9 cellular contexts compared by ENCODE assay signal in genomic region chr6:99614430-99615161, GRCh38. TPM values are rescaled to one million over a fixed set of nuclear protein-coding genes. Genes with fewer than 3 reads are reported as not detected.
DNase-seq lines count a peak whose midpoint lies in the region; ATAC-seq, FAIRE-seq and TF ChIP-seq lines count a peak whose summit lies in the region.
"Had no signal": no experiment of that assay in that cellular context is flagged by ENCODE, and none has a peak within 500 bp of the region (broad histone marks: within the 10 kb centered on the region; RNA-seq: fewer than 3 reads in every experiment).

No MANE protein-coding gene starts in this region.

- no peak for FAIRE-seq in K562 (lab: Jason Lieb, UNC)

- intact Hi-C loops in K562 (cut with micrococcal nuclease) (no loop called here), posterior vena cava (cut with DNase I) (no loop called here)
- intact Hi-C loops in naive thymus-derived CD4-positive, alpha-beta T cell (cut with micrococcal nuclease), result loop anchor here (1.0 to 5.0 kb wide), 3 partner anchors 10 to 1788 kb away; no protein-coding TSS in a partner anchor

- in situ Hi-C loops in K562 (cut with MboI), result no loop called here

- H3K36me3 ChIP-seq in K562 (ENCODE audit: control insufficient read depth, insufficient read depth, low read length), result no peaks in the 10 kb centered on the region
- no peaks in the 10 kb centered on the region for H3K36me3 ChIP-seq in naive thymus-derived CD4-positive, alpha-beta T cell (ENCODE audit: control insufficient read depth in 2 of 3, insufficient read depth in 3 of 3, low read length in 3 of 3)

- H3K36me3 Mint-ChIP-seq in naive thymus-derived CD4-positive, alpha-beta T cell, result peaks cover 0 to 5% (median 0%) of the 10 kb centered on the region in 5 donors

- no peak for TF ChIP-seq EP300 in K562 (IDR thresholded peaks at IDR 0.05; ENCODE audit: low read length)

- peaks cover 13 to 28% (median 18%) of the 10 kb centered on the region in 7 donors for H3K4me1 Mint-ChIP-seq in naive thymus-derived CD4-positive, alpha-beta T cell

- no peak for TF ChIP-seq RAD21 in K562 (CRISPR knock-in tag; conservative IDR thresholded peaks at IDR 0.05 in 1 of 2, IDR thresholded peaks at IDR 0.05 in 1 of 2)

- TF ChIP-seq CTCF in K562 (IDR thresholded peaks at IDR 0.05 in 2 of 3, conservative IDR thresholded peaks at IDR 0.05 in 1 of 3; ENCODE audit: insufficient read depth in 2 of 3, low read depth in 1 of 3, low read length in 3 of 3), result no peak

- peak overlapping the region in 2 of 9 donors; percentile 25 to 65 for H3K27ac Mint-ChIP-seq in naive thymus-derived CD4-positive, alpha-beta T cell

- H3K4me2 ChIP-seq in K562 (ENCODE audit: insufficient read depth, low read length), result no peak overlapping the region; the same call in 1 of the 2 replicates

- peaks cover 8 to 21% of the 10 kb centered on the region in 2 experiments; a peak in 3 of 5 replicates for H3K27me3 ChIP-seq in K562 (ENCODE audit: control insufficient read depth in 2 of 2, insufficient read depth in 2 of 2, low read length in 2 of 2)
- peaks cover 22 to 49% of the 10 kb centered on the region in 2 donors for H3K27me3 ChIP-seq in naive thymus-derived CD4-positive, alpha-beta T cell (ENCODE audit: control insufficient read depth in 2 of 2, insufficient read depth in 2 of 2, low read length in 2 of 2)

- no peak overlapping the region for H3K27ac ChIP-seq in K562 (ENCODE audit: extremely low read depth, low read depth, low read length)
- no peak overlapping the region for H3K27ac ChIP-seq in naive thymus-derived CD4-positive, alpha-beta T cell (ENCODE audit: low read depth, low read length)

- ATAC-seq in GM21576 (IDR thresholded peaks at IDR 0.05; ENCODE audit: unreplicated experiment) (peak; percentile 15), K562 (peak; percentile 39; the same call in 2 of the 3 replicates), HG02610 (IDR thresholded peaks at IDR 0.05; ENCODE audit: unreplicated experiment) (no peak)
- ATAC-seq in naive thymus-derived CD4-positive, alpha-beta T cell, result peak; percentile 36

- 29% methylated on average over 46 of the region's 53 CpGs for WGBS in K562 (ENCODE audit: insufficient coverage, low coverage, missing lambda C conversion rate)

- no TSS peak for BruUV-seq in K562 (replicated peaks; lab: Mats Ljungman, UMichigan)

- H3K4me3 Mint-ChIP-seq in naive thymus-derived CD4-positive, alpha-beta T cell, result peak overlapping the region; percentile 65 to 87 (median 76)

- no peaks in the 10 kb centered on the region for H4K20me1 ChIP-seq in K562 (replicated peaks; ENCODE audit: control insufficient read depth, insufficient read depth, low read length)

- peaks cover 66 to 86% (median 75%) of the 10 kb centered on the region in 5 donors for H3K27me3 Mint-ChIP-seq in naive thymus-derived CD4-positive, alpha-beta T cell

- H3K4me3 ChIP-seq in K562, result 0 out of 2 replicates have a peak overlapping the region, but pooled peaks have one; percentile 12
- peak overlapping the region; percentile 42 for H3K4me3 ChIP-seq in naive thymus-derived CD4-positive, alpha-beta T cell (ENCODE audit: low read length)

- H3K9me3 ChIP-seq in K562 (replicated peaks; ENCODE audit: control insufficient read depth, insufficient read depth, low read depth, low read length), result no peaks in the 10 kb centered on the region
- H3K9me3 ChIP-seq in naive thymus-derived CD4-positive, alpha-beta T cell (ENCODE audit: control insufficient read depth in 2 of 3, low read length in 3 of 3), result peaks cover 0 to 4% (median 0%) of the 10 kb centered on the region in 3 experiments

- peaks cover 3 to 17% of the 10 kb centered on the region in 2 experiments; a peak in 3 of 5 replicates for H3K4me1 ChIP-seq in K562 (replicated peaks in 1 of 2; ENCODE audit: control insufficient read depth in 2 of 2, insufficient read depth in 2 of 2, low read length in 2 of 2)
- peaks cover 16% of the 10 kb centered on the region in 2 donors for H3K4me1 ChIP-seq in naive thymus-derived CD4-positive, alpha-beta T cell (ENCODE audit: control insufficient read depth in 2 of 2, insufficient read depth in 2 of 2, low read length in 2 of 2)

- peak overlapping the region in 1 of 2 experiments; percentile 38; a peak in 1 of 4 replicates for H3K9ac ChIP-seq in K562 (ENCODE audit: insufficient read depth in 1 of 2, low read depth in 2 of 2, low read length in 2 of 2)

- no peak overlapping the region for H2AFZ ChIP-seq in K562 (ENCODE audit: low read depth, low read length)

- CTCF ChIA-PET in K562 (lab: Yijun Ruan, JAX; ENCODE audit: low intra/inter-chr PET ratio), result interaction anchor here (0.6 kb wide), 1 partner anchor 1940 kb away, joined by 5 read pairs; no protein-coding TSS in a partner anchor
- CTCF ChIA-PET in naive thymus-derived CD4-positive, alpha-beta T cell (lab: Charles Lee), result no interaction called here

- peaks cover 0 to 23% (median 7%) of the 10 kb centered on the region in 11 donors for H3K9me3 Mint-ChIP-seq in naive thymus-derived CD4-positive, alpha-beta T cell

- TF ChIP-seq POLR2A in K562 (conservative IDR thresholded peaks at IDR 0.05), result no peak

- POLR2A ChIA-PET in K562 (lab: Yijun Ruan, JAX), result no interaction called here
- POLR2A ChIA-PET in naive thymus-derived CD4-positive, alpha-beta T cell (lab: Charles Lee), result no interaction called here

- peak; percentile 62 for DNase-seq in GF-D8 (lab: John Stamatoyannopoulos, UW)
- DNase-seq in NCI-H2171 (lab: John Stamatoyannopoulos, UW), result peak; percentile 26
- no peak for DNase-seq in K562 (ENCODE audit: extremely low read depth in 1 of 4, low spot score in 3 of 4)
- peak in 1 of 9 donors; percentile 38 for DNase-seq in naive thymus-derived CD4-positive, alpha-beta T cell
- no peak for DNase-seq in posterior vena cava (ENCODE audit: low spot score)
- DNase-seq in central memory CD4-positive, alpha-beta T cell, result no peak

- H3K9me1 ChIP-seq in K562 (ENCODE audit: control insufficient read depth, insufficient read depth, low read length), result no peaks in the 10 kb centered on the region

- no peaks in the 10 kb centered on the region for H3K79me2 ChIP-seq in K562 (ENCODE audit: control insufficient read depth, insufficient read depth, low read length)

TF ChIP-seq in K562, 482 proteins besides CTCF, POLR2A, EP300 and RAD21 (continues in another document):
- TF ChIP-seq ZNF408 (CRISPR knock-in tag; IDR thresholded peaks at IDR 0.05; ENCODE audit: low read depth) (no peak), ELF2 (CRISPR knock-in tag; IDR thresholded peaks at IDR 0.05) (no peak), ZNF551 (CRISPR knock-in tag; IDR thresholded peaks at IDR 0.05) (no peak), CBX8 (IDR thresholded peaks at IDR 0.05; ENCODE audit: borderline replicate concordance, extremely low read depth, low read depth, low read length, poor library complexity, severe bottlenecking) (no peak)

RNA-seq across cellular contexts. Expression of gene PRDM13, which starts 8.0 kb away (rescaled TPM):
- total RNA-seq in K562 (2011; cell fraction: chromatin; rRNA removed; ENCODE audit: low replicate concordance), result not detected in 2 replicates
- not detected in 2 replicates for total RNA-seq in K562 (2011; cell fraction: nucleolus; rRNA removed)
- not detected in 2 replicates for total RNA-seq in K562 (2011; cell fraction: nucleoplasm; rRNA removed)
- total RNA-seq in K562 (2014; rRNA removed) (not detected in 2 replicates), K562 (2014; rRNA removed; fragmentation: Illumina TruSeq; extraction: Trizol) (not detected in 2 replicates), K562 (2015; rRNA removed; fragmentation: Illumina TruSeq; extraction: Trizol) (not detected in 2 replicates), K562 (2021) (not detected in 2 replicates), posterior vena cava (not detected)
- polyA plus RNA-seq in K562 (2011; rRNA removed) (not detected in 2 replicates), K562 (2014; fragmentation: Illumina TruSeq; extraction: Trizol) (not detected in 2 replicates), K562 (2014; fragmentation: Nextera tagmentation; extraction: Ambion mirVana) (not detected), K562 (2014; rRNA removed) (not detected in 2 replicates)
- not detected in 2 replicates for polyA plus RNA-seq in K562 (2011; cell fraction: cytosol; rRNA removed)
- not detected in 2 replicates for polyA plus RNA-seq in K562 (2011; cell fraction: nucleus; rRNA removed)
- not detected in 2 replicates for polyA plus RNA-seq in K562 (2012)
- polyA minus RNA-seq in K562 (2011; rRNA and poly(A)+ RNA removed), result not detected in 2 replicates
- not detected in 2 replicates for polyA minus RNA-seq in K562 (2011; cell fraction: cytosol; rRNA and poly(A)+ RNA removed)
- not detected in 2 replicates for polyA minus RNA-seq in K562 (2011; cell fraction: nucleus; rRNA and poly(A)+ RNA removed)
- total RNA-seq in naive thymus-derived CD4-positive, alpha-beta T cell, result not detected
- polyA plus RNA-seq in naive thymus-derived CD4-positive, alpha-beta T cell, result not detected
- total RNA-seq: M059J had no signal

RNA-seq across cellular contexts. Expression of gene CCNC, which starts 46.1 kb away (rescaled TPM):
- total RNA-seq in K562 (2011; cell fraction: chromatin; rRNA removed; ENCODE audit: low replicate concordance), result 27.7 and 78.8 TPM in 2 replicates
- total RNA-seq in K562 (2011; cell fraction: nucleolus; rRNA removed), result 14.0 and 22.8 TPM in 2 replicates
- 47.8 and 85.7 TPM in 2 replicates for total RNA-seq in K562 (2011; cell fraction: nucleoplasm; rRNA removed)
- 64.0 and 68.7 TPM in 2 replicates for total RNA-seq in K562 (2014; rRNA removed)
- total RNA-seq in K562 (2014; rRNA removed; fragmentation: Illumina TruSeq; extraction: Trizol), result 121 and 138 TPM in 2 replicates
- 93.0 and 99.6 TPM in 2 replicates for total RNA-seq in K562 (2015; rRNA removed; fragmentation: Illumina TruSeq; extraction: Trizol)
- 72.4 and 73.3 TPM in 2 replicates for total RNA-seq in K562 (2021)
- polyA plus RNA-seq in K562 (2011; rRNA removed), result 126 and 138 TPM in 2 replicates
- 19.3 and 47.0 TPM in 2 replicates for polyA plus RNA-seq in K562 (2011; cell fraction: cytosol; rRNA removed)
- 38.0 and 84.7 TPM in 2 replicates for polyA plus RNA-seq in K562 (2011; cell fraction: nucleus; rRNA removed)
- polyA plus RNA-seq in K562 (2012), result 52.6 and 64.4 TPM in 2 replicates
- 81.1 and 91.7 TPM in 2 replicates for polyA plus RNA-seq in K562 (2014; fragmentation: Illumina TruSeq; extraction: Trizol)
- polyA plus RNA-seq in K562 (2014; fragmentation: Nextera tagmentation; extraction: Ambion mirVana), result 100 to 1,000 TPM; 133 to 177 TPM
- polyA plus RNA-seq in K562 (2014; rRNA removed), result 78.1 and 79.2 TPM in 2 replicates
- 161 and 163 TPM in 2 replicates for polyA minus RNA-seq in K562 (2011; rRNA and poly(A)+ RNA removed)
- 62.2 and 63.7 TPM in 2 replicates for polyA minus RNA-seq in K562 (2011; cell fraction: cytosol; rRNA and poly(A)+ RNA removed)
- 28.0 and 43.1 TPM in 2 replicates for polyA minus RNA-seq in K562 (2011; cell fraction: nucleus; rRNA and poly(A)+ RNA removed)
- 10 to 100 TPM; 31.4 to 45.4 (median 37.3) TPM for total RNA-seq in naive thymus-derived CD4-positive, alpha-beta T cell
- 10 to 100 TPM; 34.6 to 44.0 TPM for polyA plus RNA-seq in naive thymus-derived CD4-positive, alpha-beta T cell
- total RNA-seq in posterior vena cava, result 10 to 100 TPM; 32.3 to 41.4 TPM

Comparison
In these comparisons a context has a peak if more than half of its experiments do, and no peak if none do; other contexts are left out.
1. DNase-seq: peak in GF-D8 (single experiment) and NCI-H2171 (single experiment); none in K562 (0 of 4), posterior vena cava (single experiment) and central memory CD4-positive, alpha-beta T cell (single experiment).
2. intact Hi-C loops: an anchor here in naive thymus-derived CD4-positive, alpha-beta T cell (1.0 to 5.0 kb wide); none called in K562 and posterior vena cava.